Comparison of ENCODE assay signal across 24 cellular contexts in the genomic region with DNA sequence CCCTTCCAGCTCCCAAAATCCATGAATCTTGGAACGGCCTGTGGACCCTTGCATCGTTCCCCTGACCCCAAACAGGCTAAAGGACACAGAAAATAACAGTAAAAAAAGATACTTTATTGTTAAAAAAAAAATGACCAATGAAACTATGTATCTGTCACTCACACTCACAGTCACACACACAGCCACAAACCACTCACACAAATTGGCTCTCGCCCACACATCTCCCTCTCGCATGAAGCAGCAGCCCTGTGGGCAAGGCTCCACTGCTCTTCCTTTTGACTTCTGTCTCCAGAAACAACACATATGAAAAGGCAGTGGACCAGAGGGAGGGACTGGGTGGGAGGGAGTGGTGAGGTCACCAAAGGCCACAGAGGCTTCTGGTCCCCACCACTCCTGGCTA.
"Had no signal": no experiment of that assay in that cellular context is flagged by ENCODE, and none has a peak within 500 bp of the region (broad histone marks: within the 10 kb centered on the region; RNA-seq: fewer than 3 reads in every experiment).

No MANE protein-coding gene starts in this region.

- H3K27ac ChIP-seq: pancreas, psoas muscle, right atrium auricular region, upper lobe of left lung, WERI-Rb-1 had no signal

- H3K36me3 Mint-ChIP-seq: activated naive CD8-positive, alpha-beta T cell treated with anti-CD3 and anti-CD28 coated beads for 36 hours had no signal

- FAIRE-seq: astrocyte, frontal cortex, pancreas, TTC549 had no signal

- DNase-seq: activated CD4-positive, alpha-beta T cell treated with anti-CD3 and anti-CD28 coated beads for 1 hour; activated CD8-positive, alpha-beta memory T cell treated with anti-CD3 and anti-CD28 coated beads for 24 hours; activated CD8-positive, alpha-beta memory T cell treated with anti-CD3 and anti-CD28 coated beads, Interleukin-2, amount 50 U/mL, for 4 hours; activated naive CD4-positive, alpha-beta T cell treated with Interleukin-2 at 50 U/mL for 16 hours; activated naive CD8-positive, alpha-beta T cell treated with anti-CD3 and anti-CD28 coated beads for 36 hours; activated T-cell treated with anti-CD3 and anti-CD28 coated beads, Interleukin-2, amount 50 U/mL, for 4 hours; central memory CD4-positive, alpha-beta T cell; dermis blood vessel endothelial cell; effector memory CD4-positive, alpha-beta T cell; hypothalamus; left ventricle myocardium superior; nephron progenitor cell; pancreas; psoas muscle; stimulated activated CD4-positive, alpha-beta T cell treated with anti-CD3 and anti-CD28 coated beads, Interleukin-4, amount 100 ng/mL, for 24 hours; stimulated activated naive CD8-positive, alpha-beta T cell treated with anti-CD3 and anti-CD28 coated beads, Interleukin-15, Interleukin-2, amounts not matched to agents 100 U/mL and 50 U/mL, for 24 hours; upper lobe of left lung; WERI-Rb-1 had no signal

- H3K27me3 ChIP-seq: pancreas, right atrium auricular region, upper lobe of left lung had no signal

- H3K9me3 ChIP-seq: pancreas, psoas muscle, right atrium auricular region, upper lobe of left lung had no signal

- ATAC-seq: activated T-cell treated with anti-CD3 and anti-CD28 coated beads, Interleukin-2, amount 50 U/mL, for 4 hours; left ventricle myocardium superior; psoas muscle; stimulated activated naive CD8-positive, alpha-beta T cell treated with anti-CD3 and anti-CD28 coated beads, Interleukin-15, Interleukin-2, amounts not matched to agents 100 U/mL and 50 U/mL, for 24 hours had no signal

- H3K27ac Mint-ChIP-seq: activated naive CD8-positive, alpha-beta T cell treated with anti-CD3 and anti-CD28 coated beads for 36 hours; memory B cell; nephron progenitor cell; T-helper 2 cell treated with Interferon-gamma antibody and Interleukin-4, amounts not matched to agents 5 μg/mL and 100 μg/mL, for 36 hours had no signal

- H3K4me1 ChIP-seq: pancreas, right atrium auricular region had no signal

- H3K9me3 Mint-ChIP-seq: activated naive CD8-positive, alpha-beta T cell treated with anti-CD3 and anti-CD28 coated beads for 36 hours; activated T-cell treated with anti-CD3 and anti-CD28 coated beads, Interleukin-2, amount 50 U/mL, for 4 hours; memory B cell; nephron progenitor cell; T-helper 2 cell treated with Interferon-gamma antibody and Interleukin-4, amounts not matched to agents 5 μg/mL and 100 μg/mL, for 36 hours had no signal

- H3K27me3 Mint-ChIP-seq: activated naive CD8-positive, alpha-beta T cell treated with anti-CD3 and anti-CD28 coated beads for 36 hours; memory B cell had no signal

- H3K36me3 ChIP-seq: pancreas, right atrium auricular region, upper lobe of left lung, WERI-Rb-1 had no signal

- H3K4me3 ChIP-seq: pancreas, psoas muscle, right atrium auricular region, upper lobe of left lung had no signal

- H3K4me3 Mint-ChIP-seq: activated naive CD8-positive, alpha-beta T cell treated with anti-CD3 and anti-CD28 coated beads for 36 hours; activated T-cell treated with anti-CD3 and anti-CD28 coated beads, Interleukin-2, amount 50 U/mL, for 4 hours; memory B cell; nephron progenitor cell; T-helper 2 cell treated with Interferon-gamma antibody and Interleukin-4, amounts not matched to agents 5 μg/mL and 100 μg/mL, for 36 hours had no signal
